22 cellular contexts compared by ENCODE assay signal in genomic region chr4:152973614-152974200, GRCh38. TPM values are rescaled to one million over a fixed set of nuclear protein-coding genes. Genes with fewer than 3 reads are reported as not detected.
DNase-seq lines count a peak whose midpoint lies in the region; ATAC-seq, FAIRE-seq and TF ChIP-seq lines count a peak whose summit lies in the region.
"Had no signal": no experiment of that assay in that cellular context is flagged by ENCODE, and none has a peak within 500 bp of the region (broad histone marks: within the 10 kb centered on the region; RNA-seq: fewer than 3 reads in every experiment).

No MANE protein-coding gene starts in this region.

- H3K9ac ChIP-seq in IMR-90 (ENCODE audit: low read depth, low read length) (no peak overlapping the region), mesenchymal stem cell (ENCODE audit: low read length) (peak overlapping the region; percentile 63), smooth muscle cell (ENCODE audit: low read depth) (no peak overlapping the region)

- H2BK120ac ChIP-seq in IMR-90 (ENCODE audit: low read depth, low read length) (peak overlapping the region; percentile 63; the same call in 1 of the 2 replicates), mesenchymal stem cell (ENCODE audit: low read depth, low read length) (no peak overlapping the region)

- DNase-seq in IMR-90 (no peak), bronchial epithelial cell (ENCODE audit: low read depth) (no peak), mesenchymal stem cell (no peak), smooth muscle cell (lab: John Stamatoyannopoulos, UW; ENCODE audit: unreplicated experiment) (no peak), ascending aorta (ENCODE audit: low spot score in 2 of 2) (no peak), KG1 (lab: John Stamatoyannopoulos, UW) (no peak), DMS79 (lab: John Stamatoyannopoulos, UW) (no peak), NCI-H524 treated with DMSO at 0.1 percent for 48 hours (lab: John Stamatoyannopoulos, UW) (no peak)
- DNase-seq: activated CD4-positive, alpha-beta T cell treated with anti-CD3 and anti-CD28 coated beads for 1 hour; activated naive CD4-positive, alpha-beta T cell treated with Interleukin-2 at 50 U/mL for 16 hours; activated T-cell treated with anti-CD3 and anti-CD28 coated beads, Interleukin-2, amount 50 U/mL, for 24 hours; NCI-H2081 treated with DMSO at 0.1 percent for 48 hours; NCI-H82; occipital lobe; SIG-M5; stimulated activated CD4-positive, alpha-beta T cell treated with anti-CD3 and anti-CD28 coated beads, Interleukin-4, amount 100 ng/mL, for 4 hours; stimulated activated naive CD4-positive, alpha-beta T cell; T-cell had no signal

- H4K20me1 ChIP-seq in IMR-90 (ENCODE audit: insufficient read depth, low read length) (no peaks in the 10 kb centered on the region), smooth muscle cell (ENCODE audit: low read depth) (no peaks in the 10 kb centered on the region)

- H4K8ac ChIP-seq in IMR-90 (ENCODE audit: low read depth in 2 of 2, low read length in 2 of 2) (peak overlapping the region in 1 of 2 experiments; percentile 62; a peak in 2 of 4 replicates), mesenchymal stem cell (ENCODE audit: low read length) (no peak overlapping the region)

- H3K4me3 ChIP-seq in IMR-90 (ENCODE audit: insufficient read depth, low read depth, low read length) (no peak overlapping the region), bronchial epithelial cell (ENCODE audit: low read depth, low read length) (no peak overlapping the region), mesenchymal stem cell (ENCODE audit: insufficient read depth in 1 of 2, low read depth in 1 of 2, low read length in 2 of 2) (no peak overlapping the region), smooth muscle cell (no peak overlapping the region), ascending aorta (no peak overlapping the region)
- H3K4me3 ChIP-seq: cardiac muscle cell, MG63, testis had no signal

- H3K56ac ChIP-seq in IMR-90 (ENCODE audit: extremely low read depth, insufficient read depth, low read length), result no peak overlapping the region

- H3K79me1 ChIP-seq in IMR-90 (ENCODE audit: low read depth in 1 of 2, low read length in 2 of 2) (no peaks in the 10 kb centered on the region), mesenchymal stem cell (replicated peaks; ENCODE audit: low read length, poor library complexity, severe bottlenecking) (peaks cover 6% of the 10 kb centered on the region)

- CTCF ChIA-PET in IMR-90 (lab: Yijun Ruan, JAX), result interaction anchor here (1.2 kb wide), 1 partner anchor 154 kb away, joined by 4 read pairs; no protein-coding TSS in a partner anchor

- H3K9me3 ChIP-seq in IMR-90 (ENCODE audit: control insufficient read depth, insufficient read depth, low read length) (no peaks in the 10 kb centered on the region), mesenchymal stem cell (ENCODE audit: control insufficient read depth, low read length) (no peaks in the 10 kb centered on the region), smooth muscle cell (replicated peaks; ENCODE audit: low read depth) (no peaks in the 10 kb centered on the region), ascending aorta (no peaks in the 10 kb centered on the region)
- H3K9me3 ChIP-seq: MG63, testis had no signal

- TF ChIP-seq POLR2A in IMR-90 (IDR thresholded peaks at IDR 0.05; ENCODE audit: low read depth, low read length), result no peak

- H3K27ac ChIP-seq in IMR-90 (ENCODE audit: insufficient read depth, low read length) (peak overlapping the region; percentile 31; the same call in 1 of the 2 replicates), mesenchymal stem cell (ENCODE audit: low read length, poor library complexity, severe bottlenecking) (peak overlapping the region; percentile 98), smooth muscle cell (ENCODE audit: low read depth) (peak overlapping the region; percentile 64), ascending aorta (no peak overlapping the region)
- H3K27ac ChIP-seq: C4-2B, cardiac muscle cell, testis had no signal

- H2BK12ac ChIP-seq in mesenchymal stem cell (ENCODE audit: low read length in 2 of 2), result no peak overlapping the region

- peak overlapping the region; percentile 51 for H2AK9ac ChIP-seq in IMR-90 (replicated peaks; ENCODE audit: low read depth, low read length, poor library complexity)

- ATAC-seq in IMR-90 (ENCODE audit: low read depth), result no peak
- ATAC-seq: T-cell had no signal

- H2BK15ac ChIP-seq in IMR-90 (ENCODE audit: low read depth, low read length) (peak overlapping the region; percentile 17; the same call in 1 of the 3 replicates), mesenchymal stem cell (ENCODE audit: low read depth, poor library complexity, severe bottlenecking) (no peak overlapping the region)

- no peaks in the 10 kb centered on the region for H3F3A ChIP-seq in smooth muscle cell (ENCODE audit: low read depth)

- H3K23ac ChIP-seq in IMR-90 (ENCODE audit: low read depth, low read length), result no peak overlapping the region; the same call in 1 of the 2 replicates
- H3K23ac ChIP-seq in mesenchymal stem cell (ENCODE audit: low read length in 2 of 2), result no peak overlapping the region

- intact Hi-C loops in IMR-90 (cut with micrococcal nuclease), result no loop called here
- intact Hi-C loops in ascending aorta (cut with DNase I), result no loop called here

- peaks cover 8% of the 10 kb centered on the region for H3K9me1 ChIP-seq in IMR-90 (ENCODE audit: insufficient read depth, low read length)

- WGBS in IMR-90 (ENCODE audit: extremely low coverage in 2 of 2, insufficient read length in 1 of 2), 2 experiments, result no CpG with 5 or more reads among the region's 8 CpGs
- 91% methylated on average over 6 of the region's 8 CpGs for WGBS in mesenchymal stem cell
- 92% methylated on average over 8 of the region's 8 CpGs for WGBS in smooth muscle cell (ENCODE audit: low lambda C conversion rate)

- TF ChIP-seq RAD21 in IMR-90 (IDR thresholded peaks at IDR 0.05; ENCODE audit: low read length), result no peak

- H3K18ac ChIP-seq in IMR-90 (ENCODE audit: low read depth, low read length) (peak overlapping the region; percentile 10; the same call in 1 of the 2 replicates), mesenchymal stem cell (ENCODE audit: low read depth in 1 of 2, low read length in 2 of 2) (no peak overlapping the region)

- TF ChIP-seq CTCF in IMR-90 (conservative IDR thresholded peaks at IDR 0.05; ENCODE audit: low read depth, low read length) (no peak), bronchial epithelial cell (IDR thresholded peaks at IDR 0.05; ENCODE audit: insufficient read depth, low read length, severe bottlenecking) (no peak), smooth muscle cell (IDR thresholded peaks at IDR 0.05; ENCODE audit: borderline replicate concordance, insufficient read depth, poor library complexity, severe bottlenecking) (no peak), ascending aorta (IDR thresholded peaks at IDR 0.05) (no peak)

- peak overlapping the region; percentile 58; the same call in 1 of the 2 replicates for H2BK20ac ChIP-seq in IMR-90 (ENCODE audit: low read depth, low read length)

- peak overlapping the region; percentile 20; the same call in 1 of the 2 replicates for H4K91ac ChIP-seq in IMR-90 (ENCODE audit: insufficient read depth, low read depth, low read length)
- no peak overlapping the region for H4K91ac ChIP-seq in mesenchymal stem cell (ENCODE audit: low read length)

- POLR2A ChIA-PET in IMR-90 (lab: Charles Lee; ENCODE audit: unreplicated experiment), result no interaction called here

- H3K14ac ChIP-seq in IMR-90 (replicated peaks; ENCODE audit: low read depth, low read length) (peak overlapping the region; percentile 50), mesenchymal stem cell (ENCODE audit: low read length in 2 of 2) (peak overlapping the region in 1 of 2 experiments; percentile 93)

- no peaks in the 10 kb centered on the region for H3K79me2 ChIP-seq in smooth muscle cell (ENCODE audit: low read depth)

- H4K5ac ChIP-seq in IMR-90 (ENCODE audit: low read depth, low read length), result no peak overlapping the region; the same call in 1 of the 2 replicates

- H3K27me3 ChIP-seq in IMR-90 (ENCODE audit: control insufficient read depth, insufficient read depth, low read length), result peaks cover 3% of the 10 kb centered on the region
- H3K27me3 ChIP-seq in bronchial epithelial cell (ENCODE audit: control insufficient read depth, insufficient read depth, low read length), result no peaks in the 10 kb centered on the region
- H3K27me3 ChIP-seq in mesenchymal stem cell (ENCODE audit: control insufficient read depth in 1 of 2, insufficient read depth in 1 of 2, low read length in 2 of 2), result peaks cover 0 to 5% of the 10 kb centered on the region in 2 experiments
- no peaks in the 10 kb centered on the region for H3K27me3 ChIP-seq in smooth muscle cell (ENCODE audit: low read depth)
- no peaks in the 10 kb centered on the region for H3K27me3 ChIP-seq in ascending aorta
- H3K27me3 ChIP-seq: cardiac muscle cell, MG63, testis had no signal

- H3K36me3 ChIP-seq in IMR-90 (ENCODE audit: control insufficient read depth, insufficient read depth, low read length) (no peaks in the 10 kb centered on the region), bronchial epithelial cell (ENCODE audit: control insufficient read depth, insufficient read depth, low read length) (peaks cover 5% of the 10 kb centered on the region), mesenchymal stem cell (ENCODE audit: control insufficient read depth in 1 of 2, insufficient read depth in 2 of 2, low read depth in 1 of 2, low read length in 2 of 2) (peaks cover 0 to 40% of the 10 kb centered on the region in 2 experiments), smooth muscle cell (ENCODE audit: low read depth) (no peaks in the 10 kb centered on the region), ascending aorta (no peaks in the 10 kb centered on the region)
- H3K36me3 ChIP-seq: cardiac muscle cell, MG63 had no signal

- H2AFZ ChIP-seq in IMR-90 (replicated peaks; ENCODE audit: low read length, poor library complexity) (peak overlapping the region; percentile 83), mesenchymal stem cell (ENCODE audit: low read depth, low read length) (no peak overlapping the region), smooth muscle cell (ENCODE audit: low read depth) (no peak overlapping the region)

- BruUV-seq in IMR-90 (replicated peaks; lab: Mats Ljungman, UMichigan), result no TSS peak

- H2BK5ac ChIP-seq in IMR-90 (ENCODE audit: low read depth, low read length, poor library complexity, severe bottlenecking) (no peak overlapping the region), mesenchymal stem cell (ENCODE audit: low read depth, low read length, poor library complexity, severe bottlenecking) (peak overlapping the region; percentile 77)

- H3K4ac ChIP-seq in IMR-90 (ENCODE audit: low read depth, low read length), result peak overlapping the region; percentile 51
- H3K4ac ChIP-seq in mesenchymal stem cell (ENCODE audit: low read depth in 1 of 2, low read length in 2 of 2), result no peak overlapping the region

- in situ Hi-C loops in IMR-90 (cut with MboI; ENCODE audit: low sequenced_read_pairs), result no loop called here

- peak; percentile 81 for FAIRE-seq in bronchial epithelial cell (lab: Jason Lieb, UNC)

- dilution Hi-C loops in IMR-90 (cut with HindIII; ENCODE audit: low sequenced_read_pairs, unreplicated experiment), result no loop called here

- peaks cover 5% of the 10 kb centered on the region for H3K4me1 ChIP-seq in IMR-90 (ENCODE audit: control insufficient read depth, insufficient read depth, low read length)
- peaks cover 32% of the 10 kb centered on the region for H3K4me1 ChIP-seq in mesenchymal stem cell (ENCODE audit: control insufficient read depth, insufficient read depth, low read depth, low read length)
- H3K4me1 ChIP-seq in smooth muscle cell (ENCODE audit: low read depth), result no peaks in the 10 kb centered on the region
- no peaks in the 10 kb centered on the region for H3K4me1 ChIP-seq in ascending aorta

- H2AK5ac ChIP-seq in IMR-90 (ENCODE audit: low read depth, low read length) (peak overlapping the region; percentile 47; the same call in 1 of the 2 replicates), mesenchymal stem cell (ENCODE audit: low read length, severe bottlenecking) (peak overlapping the region; percentile 99)

- no peak overlapping the region for H3K4me2 ChIP-seq in IMR-90 (ENCODE audit: low read depth, low read length)
- no peak overlapping the region for H3K4me2 ChIP-seq in mesenchymal stem cell (ENCODE audit: low read length, poor library complexity, severe bottlenecking)
- peak overlapping the region; percentile 37 for H3K4me2 ChIP-seq in smooth muscle cell

RNA-seq across cellular contexts. Expression of gene FHDC1, which starts 37.6 kb away (rescaled TPM):
- total RNA-seq in IMR-90 (2012; rRNA removed) (under 0.01 TPM in 2 replicates), bronchial epithelial cell (0.53 and 2.4 TPM in 2 replicates), smooth muscle cell (2.0 and 3.0 TPM in 2 replicates), ascending aorta (0.75 TPM)
- polyA plus RNA-seq in IMR-90 (2012; rRNA removed) (0.09 and 0.10 TPM in 2 replicates), smooth muscle cell (0.49 and 1.3 TPM in 2 replicates)
- 0.03 and 0.05 TPM in 2 replicates for polyA plus RNA-seq in IMR-90 (2012; cell fraction: cytosol; rRNA removed)
- 0.21 and 0.32 TPM in 2 replicates for polyA plus RNA-seq in IMR-90 (2012; cell fraction: nucleus; rRNA removed; ENCODE audit: low replicate concordance)
- polyA plus RNA-seq in mesenchymal stem cell (2013, experiment 1 of 2), result 0.12 TPM
- 0.14 TPM for polyA plus RNA-seq in mesenchymal stem cell (2013, experiment 2 of 2)
- polyA plus RNA-seq: cardiac muscle cell had no signal

Comparison
In these comparisons a context has a peak if more than half of its experiments do, and no peak if none do; other contexts are left out.
1. H3K27ac ChIP-seq: peak in IMR-90 (single experiment), mesenchymal stem cell (single experiment) and smooth muscle cell (single experiment); none in ascending aorta (0 of 2).